ENCODE assay signal across 8 cellular contexts in the genomic region with DNA sequence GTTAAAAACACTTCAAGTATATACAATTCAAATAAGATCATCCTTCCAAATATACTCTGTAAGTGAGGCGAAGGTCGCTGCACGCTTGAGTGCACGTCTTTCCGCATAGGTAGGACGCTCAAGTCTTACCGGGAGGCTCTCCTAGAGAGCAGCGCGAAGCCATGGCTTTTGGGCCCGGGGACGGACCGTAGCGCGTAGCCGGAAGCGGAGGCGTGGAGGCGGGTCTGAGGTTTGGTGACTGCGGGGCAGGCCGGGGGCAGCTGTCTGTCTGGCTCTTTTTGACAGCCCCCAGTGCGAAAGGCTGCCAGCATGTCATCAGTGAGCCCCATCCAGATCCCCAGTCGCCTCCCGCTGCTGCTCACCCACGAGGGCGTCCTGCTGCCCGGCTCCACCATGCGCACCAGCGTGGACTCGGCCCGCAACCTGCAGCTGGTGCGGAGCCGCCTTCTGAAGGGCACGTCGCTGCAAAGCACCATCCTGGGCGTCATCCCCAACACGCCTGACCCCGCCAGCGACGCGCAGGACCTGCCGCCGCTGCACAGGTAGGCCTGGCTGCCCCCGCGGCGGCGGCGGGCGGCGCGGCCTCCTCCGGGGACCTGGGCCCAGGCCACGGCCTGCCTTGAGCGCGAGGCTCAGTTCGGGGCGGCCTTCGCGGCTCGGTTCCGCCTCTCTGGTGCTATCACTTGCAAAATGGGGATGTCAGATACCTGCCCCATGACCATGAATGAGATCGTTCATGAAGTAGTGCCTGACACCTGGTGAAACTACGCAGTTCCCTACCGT. TPM values are rescaled to one million over a fixed set of nuclear protein-coding genes. Genes with fewer than 3 reads are reported as not detected.
DNase-seq lines count a peak whose midpoint lies in the region; ATAC-seq and TF ChIP-seq lines count a peak whose summit lies in the region.

A gene with protein sequence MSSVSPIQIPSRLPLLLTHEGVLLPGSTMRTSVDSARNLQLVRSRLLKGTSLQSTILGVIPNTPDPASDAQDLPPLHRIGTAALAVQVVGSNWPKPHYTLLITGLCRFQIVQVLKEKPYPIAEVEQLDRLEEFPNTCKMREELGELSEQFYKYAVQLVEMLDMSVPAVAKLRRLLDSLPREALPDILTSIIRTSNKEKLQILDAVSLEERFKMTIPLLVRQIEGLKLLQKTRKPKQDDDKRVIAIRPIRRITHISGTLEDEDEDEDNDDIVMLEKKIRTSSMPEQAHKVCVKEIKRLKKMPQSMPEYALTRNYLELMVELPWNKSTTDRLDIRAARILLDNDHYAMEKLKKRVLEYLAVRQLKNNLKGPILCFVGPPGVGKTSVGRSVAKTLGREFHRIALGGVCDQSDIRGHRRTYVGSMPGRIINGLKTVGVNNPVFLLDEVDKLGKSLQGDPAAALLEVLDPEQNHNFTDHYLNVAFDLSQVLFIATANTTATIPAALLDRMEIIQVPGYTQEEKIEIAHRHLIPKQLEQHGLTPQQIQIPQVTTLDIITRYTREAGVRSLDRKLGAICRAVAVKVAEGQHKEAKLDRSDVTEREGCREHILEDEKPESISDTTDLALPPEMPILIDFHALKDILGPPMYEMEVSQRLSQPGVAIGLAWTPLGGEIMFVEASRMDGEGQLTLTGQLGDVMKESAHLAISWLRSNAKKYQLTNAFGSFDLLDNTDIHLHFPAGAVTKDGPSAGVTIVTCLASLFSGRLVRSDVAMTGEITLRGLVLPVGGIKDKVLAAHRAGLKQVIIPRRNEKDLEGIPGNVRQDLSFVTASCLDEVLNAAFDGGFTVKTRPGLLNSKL (plus strand): TSS at position 221 of the 783 bp plus-strand sequence. CDS start 89 bp downstream, at position 310.

- ATAC-seq in HG02852 (IDR thresholded peaks at IDR 0.05; ENCODE audit: unreplicated experiment) (peak; percentile 97), T-helper 17 cell (peak; percentile 95), left ventricle myocardium superior (peak; percentile 100)

- peak within 1 kb of the TSS; percentile 79 for H3K4me3 ChIP-seq in prostate gland

- peak within 1 kb of the TSS; percentile 99 for H3K4me3 Mint-ChIP-seq in T-helper 17 cell

- peak; percentile 84 for DNase-seq in NCI-H146 (lab: John Stamatoyannopoulos, UW)
- DNase-seq in T-helper 17 cell = peak; percentile 70 to 83 (median 82)
- DNase-seq in amygdala (lab: John Stamatoyannopoulos, UW) = peak; percentile 43 to 93 (median 83)
- DNase-seq in left ventricle myocardium superior = peak; percentile 94
- DNase-seq in prostate gland (ENCODE audit: low spot score) = peak; percentile 88
- peak; percentile 91 for DNase-seq in ureter (ENCODE audit: low spot score)

- no peaks in the 10 kb centered on the region for H3K36me3 ChIP-seq in prostate gland

- H3K9me3 ChIP-seq in T-helper 17 cell (ENCODE audit: control insufficient read depth, low read length, poor library complexity, severe bottlenecking) (no peaks in the 10 kb centered on the region), prostate gland (no peaks in the 10 kb centered on the region)

- H3K36me3 Mint-ChIP-seq in T-helper 17 cell (ENCODE audit: low read depth) = peaks cover 5% of the 10 kb centered on the region

- under 1% methylated on average over 63 of the region's 63 CpGs for WGBS in prostate gland

- H3K4me1 Mint-ChIP-seq in T-helper 17 cell = peaks cover 21% of the 10 kb centered on the region

- peak within 1 kb of the TSS; percentile 97 for H3K27ac Mint-ChIP-seq in T-helper 17 cell

- H3K27me3 ChIP-seq in prostate gland (replicated peaks; ENCODE audit: insufficient read depth) = no peaks in the 10 kb centered on the region

- intact Hi-C loops in left ventricle myocardium superior (cut with micrococcal nuclease) (no loop called here), prostate gland (cut with DNase I) (loop anchor here (10.0 kb wide), 2 partner anchors 291 to 381 kb away; no protein-coding TSS in a partner anchor)

- peak within 1 kb of the TSS; percentile 81 to 82 for H3K27ac ChIP-seq in prostate gland

- TF ChIP-seq POLR2A in GM15510 (IDR thresholded peaks at IDR 0.05; ENCODE audit: borderline replicate concordance, extremely low read depth, insufficient read length) = peak; percentile 81
- peak; percentile 36 for TF ChIP-seq POLR2A in prostate gland (IDR thresholded peaks at IDR 0.05)

- no peak for TF ChIP-seq CTCF in prostate gland (IDR thresholded peaks at IDR 0.05)

- H3K4me1 ChIP-seq in prostate gland (replicated peaks) = peaks cover 8% of the 10 kb centered on the region

- no peaks in the 10 kb centered on the region for H3K27me3 Mint-ChIP-seq in T-helper 17 cell

RNA-seq across cellular contexts. Expression of the gene that starts here (rescaled TPM):
- total RNA-seq in T-helper 17 cell (10 to 100 TPM; 67.1 to 68.2 TPM), left ventricle myocardium superior (74.2 TPM), prostate gland (10 to 100 TPM; 74.6 to 81.0 TPM), ureter (144 TPM)

Comparison
In these comparisons a context has a peak if more than half of its experiments do, and no peak if none do; other contexts are left out.
1. Peak in every context shown above with its lines: DNase-seq, ATAC-seq, H3K4me3 ChIP-seq and H3K27ac ChIP-seq.